In the genomic region with DNA sequence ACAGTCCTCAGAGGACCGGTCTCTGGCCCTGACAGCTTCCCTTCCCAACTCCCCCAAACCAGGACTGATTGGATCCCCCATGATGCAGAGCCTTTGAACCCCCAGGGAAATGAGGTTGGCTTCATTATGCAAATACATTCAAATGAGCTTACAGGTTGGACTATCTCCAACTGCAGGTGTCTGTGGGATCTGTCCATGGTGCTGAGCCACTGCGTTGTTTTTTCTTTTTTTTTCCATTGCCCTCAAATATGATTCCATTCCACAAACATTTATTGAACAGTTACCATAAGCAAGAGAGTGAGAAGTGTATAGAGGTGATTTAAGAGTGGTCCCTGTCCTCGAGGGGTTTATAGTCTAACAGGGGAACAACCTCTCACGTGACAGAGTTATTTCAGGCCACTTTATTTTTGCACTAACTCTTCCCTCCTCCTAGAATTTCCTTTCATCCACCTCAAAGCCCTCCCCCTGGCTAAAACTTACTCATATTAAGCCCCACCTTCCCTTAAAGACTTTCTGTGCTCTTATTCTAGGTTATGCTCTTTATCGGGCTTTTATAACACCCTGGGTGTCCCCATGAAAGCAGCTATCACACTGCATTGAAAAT, we compare ENCODE assay signal across 1 cellular context.
A peak's percentile ranks its signal among the peaks of the same experiment; 100 is the strongest.
TF ChIP-seq lines count a peak whose summit lies in the region.

No MANE protein-coding gene starts in this region.

TF ChIP-seq in HepG2, 621 proteins besides CTCF, POLR2A, EP300 and RAD21:
- TF ChIP-seq EHMT2 (IDR thresholded peaks at IDR 0.05; ENCODE audit: borderline replicate concordance, low read depth, low read length) (peak; percentile 61; the same call in 1 of the 2 replicates), ATAD3A (CRISPR knock-in tag; IDR thresholded peaks at IDR 0.05) (no peak), AGO2 (optimal IDR thresholded peaks at IDR 0.05; ENCODE audit: low read depth, low read length) (no peak), ISL2 (CRISPR knock-in tag; IDR thresholded peaks at IDR 0.05) (no peak), MIER2 (CRISPR knock-in tag; IDR thresholded peaks at IDR 0.05) (peak; percentile 83), ZFP36L2 (CRISPR knock-in tag; IDR thresholded peaks at IDR 0.05) (no peak)
- TF ChIP-seq, protein P1, sequence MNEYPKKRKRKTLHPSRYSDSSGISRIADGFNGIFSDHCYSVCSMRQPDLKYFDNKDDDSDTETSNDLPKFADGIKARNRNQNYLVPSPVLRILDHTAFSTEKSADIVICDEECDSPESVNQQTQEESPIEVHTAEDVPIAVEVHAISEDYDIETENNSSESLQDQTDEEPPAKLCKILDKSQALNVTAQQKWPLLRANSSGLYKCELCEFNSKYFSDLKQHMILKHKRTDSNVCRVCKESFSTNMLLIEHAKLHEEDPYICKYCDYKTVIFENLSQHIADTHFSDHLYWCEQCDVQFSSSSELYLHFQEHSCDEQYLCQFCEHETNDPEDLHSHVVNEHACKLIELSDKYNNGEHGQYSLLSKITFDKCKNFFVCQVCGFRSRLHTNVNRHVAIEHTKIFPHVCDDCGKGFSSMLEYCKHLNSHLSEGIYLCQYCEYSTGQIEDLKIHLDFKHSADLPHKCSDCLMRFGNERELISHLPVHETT (CRISPR knock-in tag; conservative IDR thresholded peaks at IDR 0.05), result no peak
- TF ChIP-seq, protein P2, sequence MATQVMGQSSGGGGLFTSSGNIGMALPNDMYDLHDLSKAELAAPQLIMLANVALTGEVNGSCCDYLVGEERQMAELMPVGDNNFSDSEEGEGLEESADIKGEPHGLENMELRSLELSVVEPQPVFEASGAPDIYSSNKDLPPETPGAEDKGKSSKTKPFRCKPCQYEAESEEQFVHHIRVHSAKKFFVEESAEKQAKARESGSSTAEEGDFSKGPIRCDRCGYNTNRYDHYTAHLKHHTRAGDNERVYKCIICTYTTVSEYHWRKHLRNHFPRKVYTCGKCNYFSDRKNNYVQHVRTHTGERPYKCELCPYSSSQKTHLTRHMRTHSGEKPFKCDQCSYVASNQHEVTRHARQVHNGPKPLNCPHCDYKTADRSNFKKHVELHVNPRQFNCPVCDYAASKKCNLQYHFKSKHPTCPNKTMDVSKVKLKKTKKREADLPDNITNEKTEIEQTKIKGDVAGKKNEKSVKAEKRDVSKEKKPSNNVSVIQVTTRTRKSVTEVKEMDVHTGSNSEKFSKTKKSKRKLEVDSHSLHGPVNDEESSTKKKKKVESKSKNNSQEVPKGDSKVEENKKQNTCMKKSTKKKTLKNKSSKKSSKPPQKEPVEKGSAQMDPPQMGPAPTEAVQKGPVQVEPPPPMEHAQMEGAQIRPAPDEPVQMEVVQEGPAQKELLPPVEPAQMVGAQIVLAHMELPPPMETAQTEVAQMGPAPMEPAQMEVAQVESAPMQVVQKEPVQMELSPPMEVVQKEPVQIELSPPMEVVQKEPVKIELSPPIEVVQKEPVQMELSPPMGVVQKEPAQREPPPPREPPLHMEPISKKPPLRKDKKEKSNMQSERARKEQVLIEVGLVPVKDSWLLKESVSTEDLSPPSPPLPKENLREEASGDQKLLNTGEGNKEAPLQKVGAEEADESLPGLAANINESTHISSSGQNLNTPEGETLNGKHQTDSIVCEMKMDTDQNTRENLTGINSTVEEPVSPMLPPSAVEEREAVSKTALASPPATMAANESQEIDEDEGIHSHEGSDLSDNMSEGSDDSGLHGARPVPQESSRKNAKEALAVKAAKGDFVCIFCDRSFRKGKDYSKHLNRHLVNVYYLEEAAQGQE (IDR thresholded peaks at IDR 0.05; ENCODE audit: borderline replicate concordance in 1 of 2, low read depth in 1 of 2, low read length in 2 of 2), result peak; percentile 59 to 94
